Comparison of ENCODE assay signal across 18 cellular contexts in genomic region chr12:96240656-96241055, GRCh38. TPM values are rescaled to one million over a fixed set of nuclear protein-coding genes. Genes with fewer than 3 reads are reported as not detected.
DNase-seq lines count a peak whose midpoint lies in the region; ATAC-seq and TF ChIP-seq lines count a peak whose summit lies in the region.
"Had no signal": no experiment of that assay in that cellular context is flagged by ENCODE, and none has a peak within 500 bp of the region (broad histone marks: within the 10 kb centered on the region; RNA-seq: fewer than 3 reads in every experiment).

No MANE protein-coding gene starts in this region.

- peaks cover 7 to 95% (median 67%) of the 10 kb centered on the region in 6 donors for H3K4me1 ChIP-seq in spleen
- H3K4me1 ChIP-seq in CD8-positive, alpha-beta T cell (ENCODE audit: insufficient read depth, low read length): peaks cover 50% of the 10 kb centered on the region

- peak overlapping the region; percentile 99 to 100 (median 99) for H3K27ac Mint-ChIP-seq in immature natural killer cell
- H3K27ac Mint-ChIP-seq in CD8-positive, alpha-beta T cell: no peak overlapping the region
- H3K27ac Mint-ChIP-seq: WTC11 had no signal

- H3K4me3 Mint-ChIP-seq in immature natural killer cell: peak overlapping the region; percentile 86 to 96 (median 90)
- no peak overlapping the region for H3K4me3 Mint-ChIP-seq in CD8-positive, alpha-beta T cell
- H3K4me3 Mint-ChIP-seq: activated T-helper 1 cell treated with anti-CD3 and anti-CD28 coated beads, Interleukin-12 subunit alpha, Interleukin-12 subunit beta, Interleukin-2, Interleukin-4 antibody, amounts not matched to agents 30 ng/mL and 10 ng/mL and 1 ng/mL, durations not matched to agents 14 hours and 24 hours and 36 hours; stimulated activated naive CD8-positive, alpha-beta T cell treated with anti-CD3 and anti-CD28 coated beads, Interleukin-15, amount 100 ng/mL, for 72 hours; WTC11 had no signal

- no peak for TF ChIP-seq POLR2A in spleen (IDR thresholded peaks at IDR 0.05)

- H3K9me3 Mint-ChIP-seq in immature natural killer cell: no peaks in the 10 kb centered on the region
- H3K9me3 Mint-ChIP-seq in CD8-positive, alpha-beta T cell: no peaks in the 10 kb centered on the region
- H3K9me3 Mint-ChIP-seq: activated T-helper 1 cell treated with anti-CD3 and anti-CD28 coated beads, Interleukin-12 subunit alpha, Interleukin-12 subunit beta, Interleukin-2, Interleukin-4 antibody, amounts not matched to agents 30 ng/mL and 10 ng/mL and 1 ng/mL, durations not matched to agents 14 hours and 24 hours and 36 hours; stimulated activated naive CD8-positive, alpha-beta T cell treated with anti-CD3 and anti-CD28 coated beads, Interleukin-15, amount 100 ng/mL, for 72 hours; WTC11 had no signal

- POLR2A ChIA-PET in CD8-positive, alpha-beta T cell (lab: Charles Lee): interaction anchor here (0.9 kb wide), 1 partner anchor 17 kb away, joined by 3 read pairs; no protein-coding TSS in a partner anchor

- CTCF ChIA-PET in CD8-positive, alpha-beta T cell (lab: Charles Lee): interaction anchor here (1.2 kb wide), 1 partner anchor 25 kb away, joined by 4 read pairs; no protein-coding TSS in a partner anchor

- peaks cover 14 to 33% (median 26%) of the 10 kb centered on the region in 3 donors for H3K27me3 Mint-ChIP-seq in immature natural killer cell (ENCODE audit: low read depth in 3 of 3)
- H3K27me3 Mint-ChIP-seq in CD8-positive, alpha-beta T cell (ENCODE audit: low read depth): no peaks in the 10 kb centered on the region
- H3K27me3 Mint-ChIP-seq: stimulated activated naive CD8-positive, alpha-beta T cell treated with anti-CD3 and anti-CD28 coated beads, Interleukin-15, amount 100 ng/mL, for 72 hours had no signal

- H3K27ac ChIP-seq in WERI-Rb-1: peak overlapping the region; percentile 15
- H3K27ac ChIP-seq in spleen: peak overlapping the region in 4 of 8 donors; percentile 11 to 80 (median 60)
- no peak overlapping the region for H3K27ac ChIP-seq in CD8-positive, alpha-beta T cell (ENCODE audit: low read depth, low read length)
- H3K27ac ChIP-seq: 22Rv1 had no signal

- H3K4me3 ChIP-seq in WERI-Rb-1 (ENCODE audit: low read depth, low read length) (no peak overlapping the region), spleen (no peak overlapping the region)
- no peak overlapping the region for H3K4me3 ChIP-seq in CD8-positive, alpha-beta T cell (ENCODE audit: low read depth, low read length)
- H3K4me3 ChIP-seq: body of pancreas, GM12878, Peyer's patch had no signal

- WGBS in spleen, 5 donors: 58 to 72% (median 65%) methylated on average over 11 of the region's 11 CpGs

- ATAC-seq in CD8-positive, alpha-beta T cell: no peak
- no peak for ATAC-seq in esophagus mucosa
- ATAC-seq: body of pancreas; GM12878; stimulated activated naive CD8-positive, alpha-beta T cell treated with anti-CD3 and anti-CD28 coated beads, Interleukin-15, amount 100 ng/mL, for 72 hours; WTC11 had no signal

- TF ChIP-seq CTCF in WERI-Rb-1 (IDR thresholded peaks at IDR 0.05; ENCODE audit: low read depth, low read length): no peak
- no peak for TF ChIP-seq CTCF in spleen (IDR thresholded peaks at IDR 0.05 in 8 of 11, conservative IDR thresholded peaks at IDR 0.05 in 3 of 11)
- no peak for TF ChIP-seq CTCF in CD8-positive, alpha-beta T cell (IDR thresholded peaks at IDR 0.05)

- intact Hi-C loops in spleen (cut with DNase I; ENCODE audit: low total_unique reads): no loop called here
- intact Hi-C loops in CD8-positive, alpha-beta T cell (cut with DNase I, micrococcal nuclease): no loop called here

- DNase-seq in DMS 273 (lab: John Stamatoyannopoulos, UW; ENCODE audit: unreplicated experiment): peak; percentile 41
- DNase-seq in DMS 273 treated with DMSO at 0.1 percent for 48 hours (lab: John Stamatoyannopoulos, UW): no peak
- DNase-seq in WERI-Rb-1: no peak
- DNase-seq in immature natural killer cell: no peak
- peak; percentile 46 for DNase-seq in spleen
- no peak for DNase-seq in CD8-positive, alpha-beta T cell
- DNase-seq in NCI-H345 treated with DMSO at 0.1 percent for 48 hours (lab: John Stamatoyannopoulos, UW; ENCODE audit: unreplicated experiment): no peak
- DNase-seq: body of pancreas; NCI-H446; Peyer's patch; posterior cingulate gyrus; stimulated activated CD4-positive, alpha-beta T cell treated with anti-CD3 and anti-CD28 coated beads, Interleukin-2, amount 100 ng/mL, for 48 hours; stimulated activated naive CD8-positive, alpha-beta T cell treated with anti-CD3 and anti-CD28 coated beads, Interleukin-15, amount 100 ng/mL, for 72 hours had no signal

- peaks cover 87 to 94% of the 10 kb centered on the region in 2 donors for H3K4me1 Mint-ChIP-seq in immature natural killer cell
- H3K4me1 Mint-ChIP-seq in CD8-positive, alpha-beta T cell (ENCODE audit: low read depth): peaks cover 68% of the 10 kb centered on the region

- H3K36me3 Mint-ChIP-seq in immature natural killer cell: peaks cover 0 to 8% (median 3%) of the 10 kb centered on the region in 3 donors
- peaks cover 17% of the 10 kb centered on the region for H3K36me3 Mint-ChIP-seq in CD8-positive, alpha-beta T cell
- H3K36me3 Mint-ChIP-seq: WTC11 had no signal

- H3K27me3 ChIP-seq in WERI-Rb-1 (ENCODE audit: insufficient read depth, low read depth, severe bottlenecking) (no peaks in the 10 kb centered on the region), spleen (replicated peaks in 1 of 7) (no peaks in the 10 kb centered on the region)
- no peaks in the 10 kb centered on the region for H3K27me3 ChIP-seq in CD8-positive, alpha-beta T cell (ENCODE audit: insufficient read depth, low read length)
- H3K27me3 ChIP-seq: body of pancreas, Peyer's patch had no signal

- H3K36me3 ChIP-seq in WERI-Rb-1: no peaks in the 10 kb centered on the region
- H3K36me3 ChIP-seq in spleen: peaks cover 0 to 38% (median 0%) of the 10 kb centered on the region in 6 donors
- H3K36me3 ChIP-seq in CD8-positive, alpha-beta T cell (ENCODE audit: insufficient read depth, low read length): no peaks in the 10 kb centered on the region
- H3K36me3 ChIP-seq: Peyer's patch had no signal

- no peaks in the 10 kb centered on the region for H3K9me3 ChIP-seq in WERI-Rb-1 (ENCODE audit: severe bottlenecking)
- H3K9me3 ChIP-seq in spleen: no peaks in the 10 kb centered on the region
- no peaks in the 10 kb centered on the region for H3K9me3 ChIP-seq in CD8-positive, alpha-beta T cell (ENCODE audit: low read length)
- H3K9me3 ChIP-seq: body of pancreas, Peyer's patch had no signal

RNA-seq across cellular contexts. Expression of gene ELK3, which starts 46.5 kb away (rescaled TPM):
- polyA plus RNA-seq in immature natural killer cell (10 to 100 TPM in 1 of 3 donors, 1 to 10 TPM in 2; 4.7 to 21.7 (median 6.9) TPM), spleen (10 to 100 TPM; 14.5 to 29.7 (median 15.9) TPM)
- total RNA-seq in spleen (10 to 100 TPM; 44.4 to 92.7 (median 60.0) TPM), esophagus mucosa (45.4 TPM)
- 10 to 100 TPM; 11.2 to 11.6 TPM for total RNA-seq in CD8-positive, alpha-beta T cell

Comparison
In these comparisons a context has a peak if more than half of its experiments do, and no peak if none do; other contexts are left out.
1. DNase-seq: peak in DMS 273 (single experiment) and spleen (single experiment); none in DMS 273 treated with DMSO at 0.1 percent for 48 hours (single experiment), WERI-Rb-1 (single experiment), immature natural killer cell (0 of 3), CD8-positive, alpha-beta T cell (0 of 7) and NCI-H345 treated with DMSO at 0.1 percent for 48 hours (single experiment).